23 cellular contexts compared by ENCODE assay signal in the genomic region with DNA sequence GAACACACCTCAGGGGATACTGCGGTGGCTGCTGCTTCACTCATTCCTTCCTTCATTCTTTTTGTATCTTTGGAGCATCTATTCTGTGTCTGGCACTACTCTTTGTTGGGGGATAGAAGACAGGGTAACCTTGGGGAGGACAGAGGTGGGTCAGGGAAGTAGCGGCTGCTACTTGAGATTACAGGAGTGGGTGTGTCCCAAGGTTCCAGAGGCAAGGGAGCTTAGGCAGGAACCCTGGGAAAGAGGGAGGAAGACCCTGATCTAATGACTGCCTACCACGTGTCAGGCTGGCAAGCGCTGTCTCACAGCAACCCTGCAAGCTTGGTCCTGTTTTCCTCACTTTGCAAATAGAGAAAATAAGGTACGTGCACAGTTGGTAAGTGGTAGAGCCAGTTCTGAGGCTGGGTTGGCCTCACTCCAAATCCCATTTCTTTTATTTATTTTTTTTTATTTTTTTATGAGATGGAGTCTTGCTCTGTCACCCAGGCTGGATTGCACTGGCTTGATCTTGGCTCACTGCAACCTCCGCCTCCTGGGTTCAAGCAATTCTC.
"Had no signal": no experiment of that assay in that cellular context is flagged by ENCODE, and none has a peak within 500 bp of the region (broad histone marks: within the 10 kb centered on the region; RNA-seq: fewer than 3 reads in every experiment).

No MANE protein-coding gene starts in this region.

- H3K36me3 ChIP-seq: colonic mucosa, left lung, neural progenitor cell, right atrium auricular region had no signal

- H3K27ac ChIP-seq: colonic mucosa, left lung, neural progenitor cell, right atrium auricular region had no signal

- DNase-seq: activated CD4-positive, alpha-beta memory T cell treated with anti-CD3 and anti-CD28 coated beads for 36 hours; activated CD4-positive, alpha-beta T cell treated with anti-CD3 and anti-CD28 coated beads for 36 hours; activated naive CD4-positive, alpha-beta T cell; activated naive CD8-positive, alpha-beta T cell treated with anti-CD3 and anti-CD28 coated beads, Interleukin-2, amount 10 ng/mL, durations not matched to agents 7 days and 5 days; activated T-cell treated with anti-CD3 and anti-CD28 coated beads, Interleukin-2, amount 50 U/mL, for 1 hour; central memory CD4-positive, alpha-beta T cell; colonic mucosa; endodermal cell; foreskin melanocyte; head of caudate nucleus; kidney; left lung; mammary epithelial cell; stimulated activated CD4-positive, alpha-beta T cell treated with anti-CD3 and anti-CD28 coated beads, Interleukin-2, amount 100 ng/mL, for 24 hours; stimulated activated naive CD8-positive, alpha-beta T cell treated with anti-CD3 and anti-CD28 coated beads, Interleukin-15, amount 100 ng/mL, for 72 hours; trophoblast cell had no signal

- H3K9me3 ChIP-seq: colonic mucosa, right atrium auricular region had no signal

- H3K4me3 Mint-ChIP-seq: activated CD4-positive, alpha-beta memory T cell treated with anti-CD3 and anti-CD28 coated beads for 36 hours; activated CD4-positive, alpha-beta T cell treated with anti-CD3 and anti-CD28 coated beads for 36 hours; activated naive CD8-positive, alpha-beta T cell treated with anti-CD3 and anti-CD28 coated beads, Interleukin-2, amount 10 ng/mL, durations not matched to agents 7 days and 5 days; activated T-helper 17 cell treated with anti-CD3 and anti-CD28 coated beads, Interleukin-2, amount 50 U/mL, for 72 hours; brain; endodermal cell; neural progenitor cell; stimulated activated naive CD8-positive, alpha-beta T cell treated with anti-CD3 and anti-CD28 coated beads, Interleukin-15, amount 100 ng/mL, for 72 hours; T-helper 2 cell treated with Interferon-gamma antibody and Interleukin-4, amounts not matched to agents 5 μg/mL and 100 μg/mL, for 36 hours; WTC11 had no signal

- H3K4me3 ChIP-seq: colonic mucosa, left lung, neural progenitor cell, right atrium auricular region had no signal

- H3K27ac Mint-ChIP-seq: activated CD4-positive, alpha-beta memory T cell treated with anti-CD3 and anti-CD28 coated beads for 36 hours; activated CD4-positive, alpha-beta T cell treated with anti-CD3 and anti-CD28 coated beads for 36 hours; activated naive CD8-positive, alpha-beta T cell treated with anti-CD3 and anti-CD28 coated beads, Interleukin-2, amount 10 ng/mL, durations not matched to agents 7 days and 5 days; activated T-helper 17 cell treated with anti-CD3 and anti-CD28 coated beads, Interleukin-2, amount 50 U/mL, for 72 hours; brain; endodermal cell; neural progenitor cell; progenitor cell of endocrine pancreas; stimulated activated naive CD8-positive, alpha-beta T cell treated with anti-CD3 and anti-CD28 coated beads, Interleukin-15, amount 100 ng/mL, for 72 hours; T-helper 2 cell treated with Interferon-gamma antibody and Interleukin-4, amounts not matched to agents 5 μg/mL and 100 μg/mL, for 36 hours; WTC11 had no signal

- H3K27me3 ChIP-seq: colonic mucosa, left lung, neural progenitor cell, right atrium auricular region had no signal

- H3K4me1 Mint-ChIP-seq: activated CD4-positive, alpha-beta T cell treated with anti-CD3 and anti-CD28 coated beads for 36 hours; activated naive CD8-positive, alpha-beta T cell treated with anti-CD3 and anti-CD28 coated beads, Interleukin-2, amount 10 ng/mL, durations not matched to agents 7 days and 5 days; activated T-helper 17 cell treated with anti-CD3 and anti-CD28 coated beads, Interleukin-2, amount 50 U/mL, for 72 hours; brain; endodermal cell; neural progenitor cell; stimulated activated naive CD8-positive, alpha-beta T cell treated with anti-CD3 and anti-CD28 coated beads, Interleukin-15, amount 100 ng/mL, for 72 hours; WTC11 had no signal

- ATAC-seq: activated CD4-positive, alpha-beta T cell treated with anti-CD3 and anti-CD28 coated beads for 36 hours; activated T-helper 17 cell treated with anti-CD3 and anti-CD28 coated beads, Interleukin-2, amount 50 U/mL, for 72 hours; left lung; stimulated activated naive CD8-positive, alpha-beta T cell treated with anti-CD3 and anti-CD28 coated beads, Interleukin-15, amount 100 ng/mL, for 72 hours; WTC11 had no signal

- H3K4me1 ChIP-seq: colonic mucosa, left lung, neural progenitor cell, right atrium auricular region had no signal

- H3K27me3 Mint-ChIP-seq: activated CD4-positive, alpha-beta memory T cell treated with anti-CD3 and anti-CD28 coated beads for 36 hours; activated CD4-positive, alpha-beta T cell treated with anti-CD3 and anti-CD28 coated beads for 36 hours; activated naive CD8-positive, alpha-beta T cell treated with anti-CD3 and anti-CD28 coated beads, Interleukin-2, amount 10 ng/mL, durations not matched to agents 7 days and 5 days; activated T-helper 17 cell treated with anti-CD3 and anti-CD28 coated beads, Interleukin-2, amount 50 U/mL, for 72 hours; brain; progenitor cell of endocrine pancreas; stimulated activated naive CD8-positive, alpha-beta T cell treated with anti-CD3 and anti-CD28 coated beads, Interleukin-15, amount 100 ng/mL, for 72 hours had no signal

- H3K36me3 Mint-ChIP-seq: activated CD4-positive, alpha-beta memory T cell treated with anti-CD3 and anti-CD28 coated beads for 36 hours had no signal
